1 cellular context compared by ENCODE assay signal in genomic region chr4:121662225-121662624, GRCh38.
A peak's percentile ranks its signal among the peaks of the same experiment; 100 is the strongest.
TF ChIP-seq lines count a peak whose summit lies in the region.

No MANE protein-coding gene starts in this region.

TF ChIP-seq in HepG2, 621 proteins besides CTCF, POLR2A, EP300 and RAD21 (continued from another document):
- TF ChIP-seq SOX5 (CRISPR knock-in tag; IDR thresholded peaks at IDR 0.05; ENCODE audit: borderline replicate concordance), result no peak
- peak; percentile 40; the same call in 1 of the 2 replicates for TF ChIP-seq AHDC1 (CRISPR knock-in tag; IDR thresholded peaks at IDR 0.05; ENCODE audit: borderline replicate concordance)
- TF ChIP-seq MAFF (IDR thresholded peaks at IDR 0.05; ENCODE audit: low read depth, low read length), result 0 out of 2 replicates have a peak, but pooled peaks have one; percentile 14
- no peak for TF ChIP-seq TARDBP (CRISPR knock-in tag; IDR thresholded peaks at IDR 0.05)
- no peak for TF ChIP-seq FOXK2 (IDR thresholded peaks at IDR 0.05)
- TF ChIP-seq RFX5 (IDR thresholded peaks at IDR 0.05; ENCODE audit: low read depth, low read length), result no peak
- TF ChIP-seq ARID3A (IDR thresholded peaks at IDR 0.05; ENCODE audit: low read depth, low read length), result peak; percentile 43; the same call in 1 of the 2 replicates
- peak; percentile 26; the same call in 1 of the 2 replicates for TF ChIP-seq CEBPB (IDR thresholded peaks at IDR 0.05; ENCODE audit: borderline replicate concordance, low read depth, low read length)
- peak; percentile 81; the same call in 1 of the 2 replicates for TF ChIP-seq ZBTB33 (CRISPR knock-in tag; IDR thresholded peaks at IDR 0.05)
